ENCODE assay signal across 8 cellular contexts in genomic region chr1:156128749-156129682, GRCh38. TPM values are rescaled to one million over a fixed set of nuclear protein-coding genes. Genes with fewer than 3 reads are reported as not detected.
DNase-seq lines count a peak whose midpoint lies in the region; ATAC-seq and TF ChIP-seq lines count a peak whose summit lies in the region.

No MANE protein-coding gene starts in this region.

- no peaks in the 10 kb centered on the region for H4K20me1 ChIP-seq in MM.1S (ENCODE audit: insufficient read depth, low read length)

- no peak overlapping the region for H3K4me2 ChIP-seq in MM.1S (ENCODE audit: low read depth, low read length)

- no peaks in the 10 kb centered on the region for H3K9me3 Mint-ChIP-seq in activated T-helper 2 cell treated with anti-CD3 and anti-CD28 coated beads, Interferon-gamma antibody, Interleukin-2, Interleukin-4, amounts not matched to agents 10 μg/mL and 5 μg/mL and 100 μg/mL, durations not matched to agents 14 hours and 24 hours and 36 hours

- H3K9me3 ChIP-seq in skeletal muscle tissue (ENCODE audit: control insufficient read depth in 3 of 3, low read length in 3 of 3): no peaks in the 10 kb centered on the region
- no peaks in the 10 kb centered on the region for H3K9me3 ChIP-seq in MM.1S (replicated peaks; ENCODE audit: insufficient read depth, low read length)

- H3K4me3 ChIP-seq in HFF-Myc (replicated peaks; ENCODE audit: low read depth, low read length) (peak overlapping the region; percentile 42), skeletal muscle tissue (ENCODE audit: low read length in 3 of 3) (peak overlapping the region; percentile 29 to 61 (median 56)), MM.1S (ENCODE audit: low read length) (no peak overlapping the region)

- intact Hi-C loops in activated T-helper 2 cell treated with anti-CD3 and anti-CD28 coated beads, Interferon-gamma antibody, Interleukin-2, Interleukin-4, amounts not matched to agents 10 μg/mL and 5 μg/mL and 100 μg/mL, durations not matched to agents 14 hours and 24 hours and 36 hours (cut with micrococcal nuclease): loop anchor here (10.0 kb wide), 1 partner anchor 376 kb away; the partner anchor contains the start of gene MEF2D
- intact Hi-C loops in left cardiac atrium (cut with DNase I): loop anchor here in 1 of 2 donors (2.0 kb wide), 1 partner anchor 32 kb away; no protein-coding TSS in a partner anchor

- H3K27ac Mint-ChIP-seq in activated T-helper 2 cell treated with anti-CD3 and anti-CD28 coated beads, Interferon-gamma antibody, Interleukin-2, Interleukin-4, amounts not matched to agents 10 μg/mL and 5 μg/mL and 100 μg/mL, durations not matched to agents 14 hours and 24 hours and 36 hours: peak overlapping the region; percentile 52

- peak overlapping the region; percentile 77 to 80 (median 79) for H3K9ac ChIP-seq in skeletal muscle tissue (ENCODE audit: low read depth in 1 of 3, low read length in 3 of 3)
- H3K9ac ChIP-seq in MM.1S (ENCODE audit: low read length): no peak overlapping the region

- no peak overlapping the region for H2AFZ ChIP-seq in MM.1S (ENCODE audit: low read length)

- H3K4me1 ChIP-seq in skeletal muscle tissue (ENCODE audit: control insufficient read depth in 3 of 3, insufficient read depth in 3 of 3, low read length in 3 of 3): peaks cover 64 to 66% (median 66%) of the 10 kb centered on the region in 3 donors
- H3K4me1 ChIP-seq in MM.1S (ENCODE audit: low read length): peaks cover 32% of the 10 kb centered on the region

- peaks cover 36% of the 10 kb centered on the region for H3K36me3 Mint-ChIP-seq in activated T-helper 2 cell treated with anti-CD3 and anti-CD28 coated beads, Interferon-gamma antibody, Interleukin-2, Interleukin-4, amounts not matched to agents 10 μg/mL and 5 μg/mL and 100 μg/mL, durations not matched to agents 14 hours and 24 hours and 36 hours (ENCODE audit: low read depth)

- peak overlapping the region; percentile 30 for H3K4me3 Mint-ChIP-seq in activated T-helper 2 cell treated with anti-CD3 and anti-CD28 coated beads, Interferon-gamma antibody, Interleukin-2, Interleukin-4, amounts not matched to agents 10 μg/mL and 5 μg/mL and 100 μg/mL, durations not matched to agents 14 hours and 24 hours and 36 hours (ENCODE audit: low read depth)

- DNase-seq in HFF-Myc (ENCODE audit: extremely low read depth, low read depth): peak; percentile 85
- DNase-seq in activated T-helper 2 cell treated with anti-CD3 and anti-CD28 coated beads, Interferon-gamma antibody, Interleukin-2, Interleukin-4, amounts not matched to agents 10 μg/mL and 5 μg/mL and 100 μg/mL, durations not matched to agents 14 hours and 24 hours and 36 hours (ENCODE audit: low spot score): no peak
- peak; percentile 74 for DNase-seq in left cardiac atrium
- DNase-seq in SKM-1 treated with dmso at 0.1 percent for 144 hours (lab: John Stamatoyannopoulos, UW; ENCODE audit: unreplicated experiment): no peak
- DNase-seq in MM.1S: no peak

- H3K4me1 Mint-ChIP-seq in activated T-helper 2 cell treated with anti-CD3 and anti-CD28 coated beads, Interferon-gamma antibody, Interleukin-2, Interleukin-4, amounts not matched to agents 10 μg/mL and 5 μg/mL and 100 μg/mL, durations not matched to agents 14 hours and 24 hours and 36 hours (ENCODE audit: low read depth): peaks cover 55% of the 10 kb centered on the region

- H3K79me2 ChIP-seq in MM.1S (ENCODE audit: low read length): no peaks in the 10 kb centered on the region

- TF ChIP-seq CTCF in HFF-Myc (IDR thresholded peaks at IDR 0.05; ENCODE audit: low read depth, low read length, missing control alignments) (no peak), MM.1S (IDR thresholded peaks at IDR 0.05; ENCODE audit: low read length) (no peak)

- H3K36me3 ChIP-seq in skeletal muscle tissue (ENCODE audit: control insufficient read depth in 3 of 3, insufficient read depth in 3 of 3, low read length in 3 of 3) (peaks cover 26 to 29% (median 27%) of the 10 kb centered on the region in 3 donors), MM.1S (replicated peaks; ENCODE audit: insufficient read depth, low read length) (no peaks in the 10 kb centered on the region)

- ATAC-seq in left cardiac atrium (peak; percentile 3 to 19), GM21737 (IDR thresholded peaks at IDR 0.05; ENCODE audit: unreplicated experiment) (no peak), GM19452 (IDR thresholded peaks at IDR 0.05; ENCODE audit: unreplicated experiment) (no peak)

- peaks cover 8% of the 10 kb centered on the region; the same call in 1 of the 2 replicates for H3F3A ChIP-seq in MM.1S (ENCODE audit: insufficient read depth, low read length)

- H3K27ac ChIP-seq in skeletal muscle tissue (ENCODE audit: low read depth, low read length): peak overlapping the region; percentile 88
- H3K27ac ChIP-seq in MM.1S (ENCODE audit: low read length): no peak overlapping the region

- no peaks in the 10 kb centered on the region for H3K9me2 ChIP-seq in MM.1S (replicated peaks; ENCODE audit: insufficient read depth, low read length)

- H3K27me3 Mint-ChIP-seq in activated T-helper 2 cell treated with anti-CD3 and anti-CD28 coated beads, Interferon-gamma antibody, Interleukin-2, Interleukin-4, amounts not matched to agents 10 μg/mL and 5 μg/mL and 100 μg/mL, durations not matched to agents 14 hours and 24 hours and 36 hours (ENCODE audit: low read depth): no peaks in the 10 kb centered on the region

- H3K27me3 ChIP-seq in skeletal muscle tissue (ENCODE audit: control insufficient read depth in 3 of 3, insufficient read depth in 3 of 3, low read length in 3 of 3): no peaks in the 10 kb centered on the region
- no peaks in the 10 kb centered on the region for H3K27me3 ChIP-seq in MM.1S (replicated peaks; ENCODE audit: insufficient read depth, low read length)

RNA-seq across cellular contexts. Expression of gene LMNA, which starts 14.5 kb away (rescaled TPM):
- 246 and 247 TPM in 2 replicates for total RNA-seq in activated T-helper 2 cell treated with anti-CD3 and anti-CD28 coated beads, Interferon-gamma antibody, Interleukin-2, Interleukin-4, amounts not matched to agents 10 μg/mL and 5 μg/mL and 100 μg/mL, durations not matched to agents 14 hours and 24 hours and 36 hours
- total RNA-seq in left cardiac atrium (100 to 1,000 TPM; 264 to 384 TPM), skeletal muscle tissue (399 TPM)

RNA-seq across cellular contexts. Expression of gene SEMA4A, which starts 24.4 kb away (rescaled TPM):
- 128 and 132 TPM in 2 replicates for total RNA-seq in activated T-helper 2 cell treated with anti-CD3 and anti-CD28 coated beads, Interferon-gamma antibody, Interleukin-2, Interleukin-4, amounts not matched to agents 10 μg/mL and 5 μg/mL and 100 μg/mL, durations not matched to agents 14 hours and 24 hours and 36 hours
- total RNA-seq in left cardiac atrium: 1 to 10 TPM; 2.7 to 3.8 TPM
- 4.2 TPM for total RNA-seq in skeletal muscle tissue

RNA-seq across cellular contexts. Expression of gene MEX3A, which starts 46.8 kb away (rescaled TPM):
- total RNA-seq in activated T-helper 2 cell treated with anti-CD3 and anti-CD28 coated beads, Interferon-gamma antibody, Interleukin-2, Interleukin-4, amounts not matched to agents 10 μg/mL and 5 μg/mL and 100 μg/mL, durations not matched to agents 14 hours and 24 hours and 36 hours: 1.2 and 1.6 TPM in 2 replicates
- total RNA-seq in left cardiac atrium (under 1 TPM; 0.15 to 0.42 TPM), skeletal muscle tissue (6.8 TPM)

Comparison
In these comparisons a context has a peak if more than half of its experiments do, and no peak if none do; other contexts are left out.
1. DNase-seq: peak in HFF-Myc (single experiment) and left cardiac atrium (single experiment); none in activated T-helper 2 cell treated with anti-CD3 and anti-CD28 coated beads, Interferon-gamma antibody, Interleukin-2, Interleukin-4, amounts not matched to agents 10 μg/mL and 5 μg/mL and 100 μg/mL, durations not matched to agents 14 hours and 24 hours and 36 hours (single experiment), SKM-1 treated with dmso at 0.1 percent for 144 hours (single experiment) and MM.1S (single experiment).
2. ATAC-seq: peak in left cardiac atrium (2 of 2); none in GM21737 (single experiment) and GM19452 (single experiment).
3. RNA of gene SEMA4A, which starts 24.4 kb away (total RNA-seq): 128 to 132 TPM in activated T-helper 2 cell treated with anti-CD3 and anti-CD28 coated beads, Interferon-gamma antibody, Interleukin-2, Interleukin-4, amounts not matched to agents 10 μg/mL and 5 μg/mL and 100 μg/mL, durations not matched to agents 14 hours and 24 hours and 36 hours; 4.2 TPM in skeletal muscle tissue (single experiment) and 2.7 to 3.8 TPM in left cardiac atrium; every median in the first group is over 10 times any median in the second.